Comparison of ENCODE assay signal across 13 cellular contexts in genomic region chr1:154599658-154600057, GRCh38. TPM values are rescaled to one million over a fixed set of nuclear protein-coding genes. Genes with fewer than 3 reads are reported as not detected.
A peak's percentile ranks its signal among the peaks of the same experiment; 100 is the strongest.
DNase-seq lines count a peak whose midpoint lies in the region; ATAC-seq and TF ChIP-seq lines count a peak whose summit lies in the region.
"Had no signal": no experiment of that assay in that cellular context is flagged by ENCODE, and none has a peak within 500 bp of the region (broad histone marks: within the 10 kb centered on the region; RNA-seq: fewer than 3 reads in every experiment).

No MANE protein-coding gene starts in this region.

- H3K4me3 Mint-ChIP-seq in activated CD8-positive, alpha-beta T cell treated with anti-CD3 and anti-CD28 coated beads for 36 hours, result no peak overlapping the region
- no peak overlapping the region for H3K4me3 Mint-ChIP-seq in activated CD8-positive, alpha-beta T cell treated with anti-CD3 and anti-CD28 coated beads, Interleukin-2, amount 10 ng/mL, durations not matched to agents 7 days and 5 days
- H3K4me3 Mint-ChIP-seq in activated naive CD8-positive, alpha-beta T cell treated with anti-CD3 and anti-CD28 coated beads for 36 hours, result no peak overlapping the region
- H3K4me3 Mint-ChIP-seq in stimulated activated effector memory CD8-positive, alpha-beta T cell treated with anti-CD3 and anti-CD28 coated beads, Interleukin-12 subunit alpha, Interleukin-12 subunit beta, amount 100 ng/mL, for 72 hours, result peak overlapping the region; percentile 30

- H4K20me1 ChIP-seq in PC-3 (ENCODE audit: low read length), result peaks cover 20% of the 10 kb centered on the region; the same call in 1 of the 2 replicates

- no peaks in the 10 kb centered on the region for H3F3A ChIP-seq in PC-3 (ENCODE audit: low read length, unreplicated experiment)

- POLR2A ChIA-PET in activated CD8-positive, alpha-beta T cell treated with anti-CD3 and anti-CD28 coated beads for 36 hours (lab: Charles Lee), result interaction anchor here (1.3 to 1.7 kb wide), 4 partner anchors 9 to 25 kb away, joined by 3 to 6 read pairs (median 4); partner anchors contain the start of gene ADAR
- POLR2A ChIA-PET in activated CD8-positive, alpha-beta T cell treated with anti-CD3 and anti-CD28 coated beads, Interleukin-2, amount 10 ng/mL, durations not matched to agents 7 days and 5 days (lab: Charles Lee), result interaction anchor here (0.8 to 1.5 kb wide), 2 partner anchors 9 to 337 kb away, joined by 4 to 5 read pairs; partner anchors contain the start of genes ADAR and PMVK
- POLR2A ChIA-PET in PC-3 (lab: Charles Lee; ENCODE audit: unreplicated experiment), result no interaction called here

- peak; percentile 20 for ATAC-seq in activated CD8-positive, alpha-beta T cell treated with anti-CD3 and anti-CD28 coated beads for 36 hours
- ATAC-seq in activated CD8-positive, alpha-beta T cell treated with anti-CD3 and anti-CD28 coated beads, Interleukin-2, amount 10 ng/mL, durations not matched to agents 7 days and 5 days, result no peak
- ATAC-seq in Right ventricle myocardium superior (ENCODE audit: poor library complexity) (peak; percentile 75), HG03135 (IDR thresholded peaks at IDR 0.05; ENCODE audit: unreplicated experiment) (no peak), PC-3 (no peak)
- ATAC-seq in stimulated activated effector memory CD8-positive, alpha-beta T cell treated with anti-CD3 and anti-CD28 coated beads, Interleukin-12 subunit alpha, Interleukin-12 subunit beta, amount 100 ng/mL, for 72 hours, result no peak
- ATAC-seq: A549, lower lobe of right lung had no signal

- H3K9me3 Mint-ChIP-seq in activated CD8-positive, alpha-beta T cell treated with anti-CD3 and anti-CD28 coated beads for 36 hours, result no peaks in the 10 kb centered on the region
- H3K9me3 Mint-ChIP-seq in activated CD8-positive, alpha-beta T cell treated with anti-CD3 and anti-CD28 coated beads, Interleukin-2, amount 10 ng/mL, durations not matched to agents 7 days and 5 days (ENCODE audit: insufficient read depth), result no peaks in the 10 kb centered on the region
- H3K9me3 Mint-ChIP-seq in activated naive CD8-positive, alpha-beta T cell treated with anti-CD3 and anti-CD28 coated beads for 36 hours, result no peaks in the 10 kb centered on the region
- no peaks in the 10 kb centered on the region for H3K9me3 Mint-ChIP-seq in stimulated activated effector memory CD8-positive, alpha-beta T cell treated with anti-CD3 and anti-CD28 coated beads, Interleukin-12 subunit alpha, Interleukin-12 subunit beta, amount 100 ng/mL, for 72 hours

- no peaks in the 10 kb centered on the region for H3K9me2 ChIP-seq in PC-3 (replicated peaks; ENCODE audit: low read length)

- H3K79me2 ChIP-seq in PC-3 (ENCODE audit: low read length), result peaks cover 63% of the 10 kb centered on the region

- peak overlapping the region; percentile 76 for H3K27ac Mint-ChIP-seq in activated CD8-positive, alpha-beta T cell treated with anti-CD3 and anti-CD28 coated beads for 36 hours
- no peak overlapping the region for H3K27ac Mint-ChIP-seq in activated CD8-positive, alpha-beta T cell treated with anti-CD3 and anti-CD28 coated beads, Interleukin-2, amount 10 ng/mL, durations not matched to agents 7 days and 5 days
- peak overlapping the region; percentile 46 for H3K27ac Mint-ChIP-seq in activated naive CD8-positive, alpha-beta T cell treated with anti-CD3 and anti-CD28 coated beads for 36 hours
- peak overlapping the region; percentile 90 for H3K27ac Mint-ChIP-seq in stimulated activated effector memory CD8-positive, alpha-beta T cell treated with anti-CD3 and anti-CD28 coated beads, Interleukin-12 subunit alpha, Interleukin-12 subunit beta, amount 100 ng/mL, for 72 hours

- H3K36me3 Mint-ChIP-seq in activated CD8-positive, alpha-beta T cell treated with anti-CD3 and anti-CD28 coated beads for 36 hours (ENCODE audit: low read depth), result peaks cover 68% of the 10 kb centered on the region
- H3K36me3 Mint-ChIP-seq in activated CD8-positive, alpha-beta T cell treated with anti-CD3 and anti-CD28 coated beads, Interleukin-2, amount 10 ng/mL, durations not matched to agents 7 days and 5 days (ENCODE audit: low read depth), result peaks cover 81% of the 10 kb centered on the region
- H3K36me3 Mint-ChIP-seq in activated naive CD8-positive, alpha-beta T cell treated with anti-CD3 and anti-CD28 coated beads for 36 hours, result peaks cover 41% of the 10 kb centered on the region
- peaks cover 94% of the 10 kb centered on the region for H3K36me3 Mint-ChIP-seq in stimulated activated effector memory CD8-positive, alpha-beta T cell treated with anti-CD3 and anti-CD28 coated beads, Interleukin-12 subunit alpha, Interleukin-12 subunit beta, amount 100 ng/mL, for 72 hours

- no peak for TF ChIP-seq CTCF in activated CD8-positive, alpha-beta T cell treated with anti-CD3 and anti-CD28 coated beads for 36 hours (IDR thresholded peaks at IDR 0.05)
- TF ChIP-seq CTCF in PC-3 (conservative IDR thresholded peaks at IDR 0.05; ENCODE audit: low read depth, low read length), result no peak

- no peaks in the 10 kb centered on the region for H3K9me3 ChIP-seq in PC-3 (ENCODE audit: low read length)
- H3K9me3 ChIP-seq: A549, lower lobe of right lung, thyroid gland had no signal

- no TSS peak for BruUV-seq in PC-3 (replicated peaks; lab: Mats Ljungman, UMichigan)

- intact Hi-C loops in activated CD8-positive, alpha-beta T cell treated with anti-CD3 and anti-CD28 coated beads for 36 hours (cut with micrococcal nuclease), result no loop called here
- intact Hi-C loops in Right ventricle myocardium superior (cut with DNase I) (no loop called here), PC-3 (cut with micrococcal nuclease) (no loop called here)

- no peaks in the 10 kb centered on the region for H3K27me3 Mint-ChIP-seq in activated CD8-positive, alpha-beta T cell treated with anti-CD3 and anti-CD28 coated beads for 36 hours
- H3K27me3 Mint-ChIP-seq in activated CD8-positive, alpha-beta T cell treated with anti-CD3 and anti-CD28 coated beads, Interleukin-2, amount 10 ng/mL, durations not matched to agents 7 days and 5 days (ENCODE audit: low read depth), result no peaks in the 10 kb centered on the region
- no peaks in the 10 kb centered on the region for H3K27me3 Mint-ChIP-seq in activated naive CD8-positive, alpha-beta T cell treated with anti-CD3 and anti-CD28 coated beads for 36 hours

- H3K4me2 ChIP-seq in PC-3 (ENCODE audit: low read length), result no peak overlapping the region
- H3K4me2 ChIP-seq: A549 had no signal

- no peak overlapping the region for H2AFZ ChIP-seq in PC-3 (ENCODE audit: low read length)

- no peak overlapping the region for H3K4me3 ChIP-seq in PC-3 (ENCODE audit: low read length)
- H3K4me3 ChIP-seq: A549, lower lobe of right lung, thyroid gland had no signal

- no peak overlapping the region for H3K9ac ChIP-seq in PC-3 (ENCODE audit: low read length)

- H3K4me1 ChIP-seq in PC-3 (ENCODE audit: insufficient read depth, low read length), result peaks cover 7% of the 10 kb centered on the region
- H3K4me1 ChIP-seq: A549 had no signal

- H3K27ac ChIP-seq in PC-3 (ENCODE audit: low read length), result no peak overlapping the region
- H3K27ac ChIP-seq: A549, lower lobe of right lung, RWPE1, thyroid gland had no signal

- CTCF ChIA-PET in activated CD8-positive, alpha-beta T cell treated with anti-CD3 and anti-CD28 coated beads for 36 hours (lab: Charles Lee), result interaction anchor here (1.5 to 2.6 kb wide), 3 partner anchors 40 to 120 kb away, joined by 4 to 12 read pairs (median 5); no protein-coding TSS in a partner anchor
- CTCF ChIA-PET in activated CD8-positive, alpha-beta T cell treated with anti-CD3 and anti-CD28 coated beads, Interleukin-2, amount 10 ng/mL, durations not matched to agents 7 days and 5 days (lab: Charles Lee), result interaction anchor here (1.6 kb wide), 1 partner anchor 40 kb away, joined by 6 read pairs; no protein-coding TSS in a partner anchor
- CTCF ChIA-PET in PC-3 (lab: Charles Lee), result no interaction called here

- no peak for DNase-seq in activated CD8-positive, alpha-beta T cell treated with anti-CD3 and anti-CD28 coated beads for 36 hours
- no peak for DNase-seq in activated CD8-positive, alpha-beta T cell treated with anti-CD3 and anti-CD28 coated beads, Interleukin-2, amount 10 ng/mL, durations not matched to agents 7 days and 5 days
- DNase-seq in activated naive CD8-positive, alpha-beta T cell treated with anti-CD3 and anti-CD28 coated beads for 36 hours, result no peak
- DNase-seq in Right ventricle myocardium superior, result no peak
- DNase-seq in stimulated activated effector memory CD8-positive, alpha-beta T cell treated with anti-CD3 and anti-CD28 coated beads, Interleukin-12 subunit alpha, Interleukin-12 subunit beta, amount 100 ng/mL, for 72 hours (ENCODE audit: low spot score in 2 of 2), result no peak
- no peak for DNase-seq in NCI-H2107 (lab: John Stamatoyannopoulos, UW)
- DNase-seq in PC-3, result no peak
- DNase-seq: DMS53, lower lobe of right lung, thyroid gland had no signal

- H3K36me3 ChIP-seq in PC-3 (ENCODE audit: low read depth, low read length), result peaks cover 64% of the 10 kb centered on the region

- H3K27me3 ChIP-seq in PC-3 (ENCODE audit: low read length), result no peaks in the 10 kb centered on the region
- H3K27me3 ChIP-seq: thyroid gland had no signal

- H3K4me1 Mint-ChIP-seq in activated CD8-positive, alpha-beta T cell treated with anti-CD3 and anti-CD28 coated beads for 36 hours (ENCODE audit: low read depth), result peaks cover 52% of the 10 kb centered on the region
- H3K4me1 Mint-ChIP-seq in activated CD8-positive, alpha-beta T cell treated with anti-CD3 and anti-CD28 coated beads, Interleukin-2, amount 10 ng/mL, durations not matched to agents 7 days and 5 days (ENCODE audit: low read depth), result peaks cover 54% of the 10 kb centered on the region
- H3K4me1 Mint-ChIP-seq in activated naive CD8-positive, alpha-beta T cell treated with anti-CD3 and anti-CD28 coated beads for 36 hours, result peaks cover 49% of the 10 kb centered on the region
- peaks cover 65% of the 10 kb centered on the region for H3K4me1 Mint-ChIP-seq in stimulated activated effector memory CD8-positive, alpha-beta T cell treated with anti-CD3 and anti-CD28 coated beads, Interleukin-12 subunit alpha, Interleukin-12 subunit beta, amount 100 ng/mL, for 72 hours

RNA-seq across cellular contexts. Expression of gene ADAR, which starts 8.3 kb away (rescaled TPM):
- 100 to 1,000 TPM; 261 to 267 TPM for total RNA-seq in activated CD8-positive, alpha-beta T cell treated with anti-CD3 and anti-CD28 coated beads for 36 hours
- total RNA-seq in activated CD8-positive, alpha-beta T cell treated with anti-CD3 and anti-CD28 coated beads, Interleukin-2, amount 10 ng/mL, durations not matched to agents 7 days and 5 days, result 100 to 1,000 TPM; 314 to 317 TPM
- total RNA-seq in activated naive CD8-positive, alpha-beta T cell treated with anti-CD3 and anti-CD28 coated beads for 36 hours, result 100 to 1,000 TPM; 256 TPM
- total RNA-seq in Right ventricle myocardium superior (48.1 TPM), PC-3 (2014; rRNA removed) (129 and 136 TPM in 2 replicates)

RNA-seq across cellular contexts. Expression of gene CHRNB2, which starts 32.1 kb away (rescaled TPM):
- not detected for total RNA-seq in activated CD8-positive, alpha-beta T cell treated with anti-CD3 and anti-CD28 coated beads for 36 hours
- not detected for total RNA-seq in activated CD8-positive, alpha-beta T cell treated with anti-CD3 and anti-CD28 coated beads, Interleukin-2, amount 10 ng/mL, durations not matched to agents 7 days and 5 days
- total RNA-seq in activated naive CD8-positive, alpha-beta T cell treated with anti-CD3 and anti-CD28 coated beads for 36 hours, result not detected
- total RNA-seq in Right ventricle myocardium superior (not detected), PC-3 (2014; rRNA removed) (not detected in 2 replicates)
- total RNA-seq: lower lobe of right lung had no signal

RNA-seq across cellular contexts. Expression of gene UBE2Q1, which starts 41.2 kb away (rescaled TPM):
- 10 to 100 TPM; 71.2 to 74.6 TPM for total RNA-seq in activated CD8-positive, alpha-beta T cell treated with anti-CD3 and anti-CD28 coated beads for 36 hours
- 100 to 1,000 TPM in 1 of 2 experiments, 10 to 100 TPM in 1; 93.6 to 103 TPM for total RNA-seq in activated CD8-positive, alpha-beta T cell treated with anti-CD3 and anti-CD28 coated beads, Interleukin-2, amount 10 ng/mL, durations not matched to agents 7 days and 5 days
- 10 to 100 TPM; 84.4 to 87.4 TPM for total RNA-seq in activated naive CD8-positive, alpha-beta T cell treated with anti-CD3 and anti-CD28 coated beads for 36 hours
- total RNA-seq in Right ventricle myocardium superior, result 46.6 TPM
- 40.0 and 66.6 TPM in 2 replicates for total RNA-seq in PC-3 (2014; rRNA removed)

Comparison
In these comparisons a context has a peak if more than half of its experiments do, and no peak if none do; other contexts are left out.
1. ATAC-seq: peak in activated CD8-positive, alpha-beta T cell treated with anti-CD3 and anti-CD28 coated beads for 36 hours (single experiment) and Right ventricle myocardium superior (single experiment); none in activated CD8-positive, alpha-beta T cell treated with anti-CD3 and anti-CD28 coated beads, Interleukin-2, amount 10 ng/mL, durations not matched to agents 7 days and 5 days (single experiment), stimulated activated effector memory CD8-positive, alpha-beta T cell treated with anti-CD3 and anti-CD28 coated beads, Interleukin-12 subunit alpha, Interleukin-12 subunit beta, amount 100 ng/mL, for 72 hours (single experiment), HG03135 (single experiment) and PC-3 (single experiment).